Comparison of ENCODE assay signal across 1 cellular context in the genomic region with DNA sequence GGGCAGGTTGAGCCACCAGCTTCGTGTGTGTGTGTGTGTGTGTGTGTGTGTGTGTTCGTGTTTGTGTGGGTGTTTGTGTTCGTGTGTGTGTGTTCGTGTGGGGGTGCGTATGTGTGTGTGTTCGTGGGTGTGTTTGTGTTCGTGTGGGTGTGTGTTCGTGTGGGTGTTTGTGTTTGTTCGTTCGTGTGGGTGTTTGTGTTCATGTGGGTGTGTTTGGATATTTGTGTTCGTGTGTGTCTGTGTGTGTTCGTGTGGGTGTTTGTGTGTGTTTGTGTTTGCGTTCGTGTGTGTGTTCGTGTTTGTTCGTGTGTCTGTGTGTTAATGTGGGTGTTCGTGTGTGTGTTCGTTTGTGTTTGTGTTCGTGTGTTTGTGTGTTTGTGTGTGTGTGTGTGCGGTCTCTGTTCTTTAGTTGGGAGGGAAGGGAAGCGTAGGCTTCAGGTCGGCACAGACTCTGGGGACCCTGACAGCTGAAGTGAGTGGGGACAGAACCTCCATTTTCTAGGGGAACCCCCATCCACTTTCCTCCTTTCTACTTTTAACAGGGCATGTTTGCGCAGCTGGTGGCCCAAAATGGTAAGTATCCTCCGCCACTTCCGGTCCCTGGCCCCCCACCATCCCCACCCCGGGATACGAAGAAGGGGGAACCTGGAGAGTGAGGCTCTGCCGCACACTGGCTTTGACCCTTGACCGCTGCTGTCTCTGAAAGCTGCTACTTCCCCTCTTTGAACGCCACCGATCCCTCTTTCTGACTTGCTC.
A peak's percentile ranks its signal among the peaks of the same experiment; 100 is the strongest.
TF ChIP-seq lines count a peak whose summit lies in the region.

No MANE protein-coding gene starts in this region.

TF ChIP-seq in HepG2, 621 proteins besides CTCF, POLR2A, EP300 and RAD21 (continues in another document):
- no peak for TF ChIP-seq NFE2L2 (IDR thresholded peaks at IDR 0.05; ENCODE audit: low read length)
- no peak for TF ChIP-seq ZNF136 (CRISPR knock-in tag; IDR thresholded peaks at IDR 0.05; ENCODE audit: low read depth)
- TF ChIP-seq, protein P1, sequence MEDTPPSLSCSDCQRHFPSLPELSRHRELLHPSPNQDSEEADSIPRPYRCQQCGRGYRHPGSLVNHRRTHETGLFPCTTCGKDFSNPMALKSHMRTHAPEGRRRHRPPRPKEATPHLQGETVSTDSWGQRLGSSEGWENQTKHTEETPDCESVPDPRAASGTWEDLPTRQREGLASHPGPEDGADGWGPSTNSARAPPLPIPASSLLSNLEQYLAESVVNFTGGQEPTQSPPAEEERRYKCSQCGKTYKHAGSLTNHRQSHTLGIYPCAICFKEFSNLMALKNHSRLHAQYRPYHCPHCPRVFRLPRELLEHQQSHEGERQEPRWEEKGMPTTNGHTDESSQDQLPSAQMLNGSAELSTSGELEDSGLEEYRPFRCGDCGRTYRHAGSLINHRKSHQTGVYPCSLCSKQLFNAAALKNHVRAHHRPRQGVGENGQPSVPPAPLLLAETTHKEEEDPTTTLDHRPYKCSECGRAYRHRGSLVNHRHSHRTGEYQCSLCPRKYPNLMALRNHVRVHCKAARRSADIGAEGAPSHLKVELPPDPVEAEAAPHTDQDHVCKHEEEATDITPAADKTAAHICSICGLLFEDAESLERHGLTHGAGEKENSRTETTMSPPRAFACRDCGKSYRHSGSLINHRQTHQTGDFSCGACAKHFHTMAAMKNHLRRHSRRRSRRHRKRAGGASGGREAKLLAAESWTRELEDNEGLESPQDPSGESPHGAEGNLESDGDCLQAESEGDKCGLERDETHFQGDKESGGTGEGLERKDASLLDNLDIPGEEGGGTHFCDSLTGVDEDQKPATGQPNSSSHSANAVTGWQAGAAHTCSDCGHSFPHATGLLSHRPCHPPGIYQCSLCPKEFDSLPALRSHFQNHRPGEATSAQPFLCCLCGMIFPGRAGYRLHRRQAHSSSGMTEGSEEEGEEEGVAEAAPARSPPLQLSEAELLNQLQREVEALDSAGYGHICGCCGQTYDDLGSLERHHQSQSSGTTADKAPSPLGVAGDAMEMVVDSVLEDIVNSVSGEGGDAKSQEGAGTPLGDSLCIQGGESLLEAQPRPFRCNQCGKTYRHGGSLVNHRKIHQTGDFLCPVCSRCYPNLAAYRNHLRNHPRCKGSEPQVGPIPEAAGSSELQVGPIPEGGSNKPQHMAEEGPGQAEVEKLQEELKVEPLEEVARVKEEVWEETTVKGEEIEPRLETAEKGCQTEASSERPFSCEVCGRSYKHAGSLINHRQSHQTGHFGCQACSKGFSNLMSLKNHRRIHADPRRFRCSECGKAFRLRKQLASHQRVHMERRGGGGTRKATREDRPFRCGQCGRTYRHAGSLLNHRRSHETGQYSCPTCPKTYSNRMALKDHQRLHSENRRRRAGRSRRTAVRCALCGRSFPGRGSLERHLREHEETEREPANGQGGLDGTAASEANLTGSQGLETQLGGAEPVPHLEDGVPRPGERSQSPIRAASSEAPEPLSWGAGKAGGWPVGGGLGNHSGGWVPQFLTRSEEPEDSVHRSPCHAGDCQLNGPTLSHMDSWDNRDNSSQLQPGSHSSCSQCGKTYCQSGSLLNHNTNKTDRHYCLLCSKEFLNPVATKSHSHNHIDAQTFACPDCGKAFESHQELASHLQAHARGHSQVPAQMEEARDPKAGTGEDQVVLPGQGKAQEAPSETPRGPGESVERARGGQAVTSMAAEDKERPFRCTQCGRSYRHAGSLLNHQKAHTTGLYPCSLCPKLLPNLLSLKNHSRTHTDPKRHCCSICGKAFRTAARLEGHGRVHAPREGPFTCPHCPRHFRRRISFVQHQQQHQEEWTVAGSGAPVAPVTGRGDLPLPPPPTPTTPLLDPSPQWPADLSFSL (CRISPR knock-in tag; IDR thresholded peaks at IDR 0.05) = peak; percentile 97
- TF ChIP-seq ZNF557 (CRISPR knock-in tag; IDR thresholded peaks at IDR 0.05) = no peak
- TF ChIP-seq, protein P2, sequence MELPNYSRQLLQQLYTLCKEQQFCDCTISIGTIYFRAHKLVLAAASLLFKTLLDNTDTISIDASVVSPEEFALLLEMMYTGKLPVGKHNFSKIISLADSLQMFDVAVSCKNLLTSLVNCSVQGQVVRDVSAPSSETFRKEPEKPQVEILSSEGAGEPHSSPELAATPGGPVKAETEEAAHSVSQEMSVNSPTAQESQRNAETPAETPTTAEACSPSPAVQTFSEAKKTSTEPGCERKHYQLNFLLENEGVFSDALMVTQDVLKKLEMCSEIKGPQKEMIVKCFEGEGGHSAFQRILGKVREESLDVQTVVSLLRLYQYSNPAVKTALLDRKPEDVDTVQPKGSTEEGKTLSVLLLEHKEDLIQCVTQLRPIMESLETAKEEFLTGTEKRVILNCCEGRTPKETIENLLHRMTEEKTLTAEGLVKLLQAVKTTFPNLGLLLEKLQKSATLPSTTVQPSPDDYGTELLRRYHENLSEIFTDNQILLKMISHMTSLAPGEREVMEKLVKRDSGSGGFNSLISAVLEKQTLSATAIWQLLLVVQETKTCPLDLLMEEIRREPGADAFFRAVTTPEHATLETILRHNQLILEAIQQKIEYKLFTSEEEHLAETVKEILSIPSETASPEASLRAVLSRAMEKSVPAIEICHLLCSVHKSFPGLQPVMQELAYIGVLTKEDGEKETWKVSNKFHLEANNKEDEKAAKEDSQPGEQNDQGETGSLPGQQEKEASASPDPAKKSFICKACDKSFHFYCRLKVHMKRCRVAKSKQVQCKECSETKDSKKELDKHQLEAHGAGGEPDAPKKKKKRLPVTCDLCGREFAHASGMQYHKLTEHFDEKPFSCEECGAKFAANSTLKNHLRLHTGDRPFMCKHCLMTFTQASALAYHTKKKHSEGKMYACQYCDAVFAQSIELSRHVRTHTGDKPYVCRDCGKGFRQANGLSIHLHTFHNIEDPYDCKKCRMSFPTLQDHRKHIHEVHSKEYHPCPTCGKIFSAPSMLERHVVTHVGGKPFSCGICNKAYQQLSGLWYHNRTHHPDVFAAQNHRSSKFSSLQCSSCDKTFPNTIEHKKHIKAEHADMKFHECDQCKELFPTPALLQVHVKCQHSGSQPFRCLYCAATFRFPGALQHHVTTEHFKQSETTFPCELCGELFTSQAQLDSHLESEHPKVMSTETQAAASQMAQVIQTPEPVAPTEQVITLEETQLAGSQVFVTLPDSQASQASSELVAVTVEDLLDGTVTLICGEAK (IDR thresholded peaks at IDR 0.05) = peak; percentile 12; the same call in 1 of the 2 replicates
- TF ChIP-seq, protein P2 (CRISPR knock-in tag; IDR thresholded peaks at IDR 0.05) = no peak
- TF ChIP-seq, protein P3, sequence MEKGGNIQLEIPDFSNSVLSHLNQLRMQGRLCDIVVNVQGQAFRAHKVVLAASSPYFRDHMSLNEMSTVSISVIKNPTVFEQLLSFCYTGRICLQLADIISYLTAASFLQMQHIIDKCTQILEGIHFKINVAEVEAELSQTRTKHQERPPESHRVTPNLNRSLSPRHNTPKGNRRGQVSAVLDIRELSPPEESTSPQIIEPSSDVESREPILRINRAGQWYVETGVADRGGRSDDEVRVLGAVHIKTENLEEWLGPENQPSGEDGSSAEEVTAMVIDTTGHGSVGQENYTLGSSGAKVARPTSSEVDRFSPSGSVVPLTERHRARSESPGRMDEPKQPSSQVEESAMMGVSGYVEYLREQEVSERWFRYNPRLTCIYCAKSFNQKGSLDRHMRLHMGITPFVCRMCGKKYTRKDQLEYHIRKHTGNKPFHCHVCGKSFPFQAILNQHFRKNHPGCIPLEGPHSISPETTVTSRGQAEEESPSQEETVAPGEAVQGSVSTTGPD (CRISPR knock-in tag; IDR thresholded peaks at IDR 0.05) = no peak
- TF ChIP-seq SALL1 (CRISPR knock-in tag; IDR thresholded peaks at IDR 0.05) = no peak
- peak; percentile 50; the same call in 1 of the 2 replicates for TF ChIP-seq NR2F6 (IDR thresholded peaks at IDR 0.05)
- no peak for TF ChIP-seq NR2F6 (CRISPR knock-in tag; IDR thresholded peaks at IDR 0.05)
- TF ChIP-seq POGZ (CRISPR knock-in tag; IDR thresholded peaks at IDR 0.05) = no peak
- no peak for TF ChIP-seq RFX5 (IDR thresholded peaks at IDR 0.05; ENCODE audit: low read depth, low read length)
- TF ChIP-seq, protein P4, sequence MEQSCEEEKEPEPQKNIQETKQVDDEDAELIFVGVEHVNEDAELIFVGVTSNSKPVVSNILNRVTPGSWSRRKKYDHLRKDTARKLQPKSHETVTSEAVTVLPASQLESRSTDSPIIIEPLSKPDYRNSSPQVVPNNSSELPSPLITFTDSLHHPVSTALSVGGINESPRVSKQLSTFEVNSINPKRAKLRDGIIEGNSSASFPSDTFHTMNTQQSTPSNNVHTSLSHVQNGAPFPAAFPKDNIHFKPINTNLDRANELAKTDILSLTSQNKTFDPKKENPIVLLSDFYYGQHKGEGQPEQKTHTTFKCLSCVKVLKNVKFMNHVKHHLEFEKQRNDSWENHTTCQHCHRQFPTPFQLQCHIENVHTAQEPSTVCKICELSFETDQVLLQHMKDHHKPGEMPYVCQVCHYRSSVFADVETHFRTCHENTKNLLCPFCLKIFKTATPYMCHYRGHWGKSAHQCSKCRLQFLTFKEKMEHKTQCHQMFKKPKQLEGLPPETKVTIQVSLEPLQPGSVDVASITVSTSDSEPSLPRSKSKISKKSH (CRISPR knock-in tag; IDR thresholded peaks at IDR 0.05; ENCODE audit: borderline replicate concordance) = no peak
- 0 out of 2 replicates have a peak, but pooled peaks have one; percentile 55 for TF ChIP-seq IKZF1 (IDR thresholded peaks at IDR 0.05)
- TF ChIP-seq, protein P5, sequence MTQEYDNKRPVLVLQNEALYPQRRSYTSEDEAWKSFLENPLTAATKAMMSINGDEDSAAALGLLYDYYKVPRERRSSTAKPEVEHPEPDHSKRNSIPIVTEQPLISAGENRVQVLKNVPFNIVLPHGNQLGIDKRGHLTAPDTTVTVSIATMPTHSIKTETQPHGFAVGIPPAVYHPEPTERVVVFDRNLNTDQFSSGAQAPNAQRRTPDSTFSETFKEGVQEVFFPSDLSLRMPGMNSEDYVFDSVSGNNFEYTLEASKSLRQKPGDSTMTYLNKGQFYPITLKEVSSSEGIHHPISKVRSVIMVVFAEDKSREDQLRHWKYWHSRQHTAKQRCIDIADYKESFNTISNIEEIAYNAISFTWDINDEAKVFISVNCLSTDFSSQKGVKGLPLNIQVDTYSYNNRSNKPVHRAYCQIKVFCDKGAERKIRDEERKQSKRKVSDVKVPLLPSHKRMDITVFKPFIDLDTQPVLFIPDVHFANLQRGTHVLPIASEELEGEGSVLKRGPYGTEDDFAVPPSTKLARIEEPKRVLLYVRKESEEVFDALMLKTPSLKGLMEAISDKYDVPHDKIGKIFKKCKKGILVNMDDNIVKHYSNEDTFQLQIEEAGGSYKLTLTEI (CRISPR knock-in tag; conservative IDR thresholded peaks at IDR 0.05) = no peak
- no peak for TF ChIP-seq ZNF790 (CRISPR knock-in tag; IDR thresholded peaks at IDR 0.05; ENCODE audit: borderline replicate concordance)
- TF ChIP-seq, protein P6, sequence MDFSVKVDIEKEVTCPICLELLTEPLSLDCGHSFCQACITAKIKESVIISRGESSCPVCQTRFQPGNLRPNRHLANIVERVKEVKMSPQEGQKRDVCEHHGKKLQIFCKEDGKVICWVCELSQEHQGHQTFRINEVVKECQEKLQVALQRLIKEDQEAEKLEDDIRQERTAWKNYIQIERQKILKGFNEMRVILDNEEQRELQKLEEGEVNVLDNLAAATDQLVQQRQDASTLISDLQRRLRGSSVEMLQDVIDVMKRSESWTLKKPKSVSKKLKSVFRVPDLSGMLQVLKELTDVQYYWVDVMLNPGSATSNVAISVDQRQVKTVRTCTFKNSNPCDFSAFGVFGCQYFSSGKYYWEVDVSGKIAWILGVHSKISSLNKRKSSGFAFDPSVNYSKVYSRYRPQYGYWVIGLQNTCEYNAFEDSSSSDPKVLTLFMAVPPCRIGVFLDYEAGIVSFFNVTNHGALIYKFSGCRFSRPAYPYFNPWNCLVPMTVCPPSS (IDR thresholded peaks at IDR 0.05) = peak; percentile 22; the same call in 1 of the 2 replicates
- no peak for TF ChIP-seq RXRB (CRISPR knock-in tag; IDR thresholded peaks at IDR 0.05; ENCODE audit: borderline replicate concordance)
- no peak for TF ChIP-seq PHF5A (CRISPR knock-in tag; IDR thresholded peaks at IDR 0.05; ENCODE audit: low read depth, unreplicated experiment)
- no peak for TF ChIP-seq ZNF772 (CRISPR knock-in tag; IDR thresholded peaks at IDR 0.05)
- no peak for TF ChIP-seq ZNF430 (CRISPR knock-in tag; IDR thresholded peaks at IDR 0.05)
- no peak for TF ChIP-seq NCOA5 (CRISPR knock-in tag; IDR thresholded peaks at IDR 0.05)
- no peak for TF ChIP-seq ZNF672 (CRISPR knock-in tag; IDR thresholded peaks at IDR 0.05)
- TF ChIP-seq TOE1 (CRISPR knock-in tag; IDR thresholded peaks at IDR 0.05) = no peak
- no peak for TF ChIP-seq HMG20A (CRISPR knock-in tag; IDR thresholded peaks at IDR 0.05; ENCODE audit: borderline replicate concordance)
- TF ChIP-seq, protein P7, sequence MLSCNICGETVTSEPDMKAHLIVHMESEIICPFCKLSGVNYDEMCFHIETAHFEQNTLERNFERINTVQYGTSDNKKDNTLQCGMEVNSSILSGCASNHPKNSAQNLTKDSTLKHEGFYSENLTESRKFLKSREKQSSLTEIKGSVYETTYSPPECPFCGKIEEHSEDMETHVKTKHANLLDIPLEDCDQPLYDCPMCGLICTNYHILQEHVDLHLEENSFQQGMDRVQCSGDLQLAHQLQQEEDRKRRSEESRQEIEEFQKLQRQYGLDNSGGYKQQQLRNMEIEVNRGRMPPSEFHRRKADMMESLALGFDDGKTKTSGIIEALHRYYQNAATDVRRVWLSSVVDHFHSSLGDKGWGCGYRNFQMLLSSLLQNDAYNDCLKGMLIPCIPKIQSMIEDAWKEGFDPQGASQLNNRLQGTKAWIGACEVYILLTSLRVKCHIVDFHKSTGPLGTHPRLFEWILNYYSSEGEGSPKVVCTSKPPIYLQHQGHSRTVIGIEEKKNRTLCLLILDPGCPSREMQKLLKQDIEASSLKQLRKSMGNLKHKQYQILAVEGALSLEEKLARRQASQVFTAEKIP (CRISPR knock-in tag; IDR thresholded peaks at IDR 0.05; ENCODE audit: borderline replicate concordance) = no peak
